In the genomic region with DNA sequence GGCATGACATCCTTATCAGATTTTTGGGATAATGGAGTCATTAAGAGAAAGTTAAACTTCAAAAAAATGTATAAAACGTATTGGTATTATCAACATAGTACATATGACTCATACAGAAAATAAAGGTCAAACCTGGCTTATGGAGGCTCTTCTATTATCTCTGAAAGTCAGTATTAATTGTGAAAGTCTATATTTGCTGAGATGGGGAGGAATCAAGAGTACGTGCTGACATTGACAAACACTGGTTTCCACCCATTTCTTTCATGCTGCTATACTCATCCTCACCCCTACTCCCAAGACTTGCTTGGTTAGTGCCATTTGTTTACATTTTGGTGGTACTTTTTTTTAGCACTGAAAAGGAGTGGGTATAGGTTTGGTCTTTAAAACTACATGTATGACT, we compare ENCODE assay signal across 21 cellular contexts. TPM values are rescaled to one million over a fixed set of nuclear protein-coding genes. Genes with fewer than 3 reads are reported as not detected.
"Had no signal": no experiment of that assay in that cellular context is flagged by ENCODE, and none has a peak within 500 bp of the region (broad histone marks: within the 10 kb centered on the region; RNA-seq: fewer than 3 reads in every experiment).

No MANE protein-coding gene starts in this region.

- H3K4me3 ChIP-seq: ascending aorta, colonic mucosa, spleen, suprapubic skin, transverse colon, vagina had no signal

- H3K4me3 Mint-ChIP-seq: central memory CD8-positive, alpha-beta T cell; endodermal cell; memory B cell; T-cell had no signal

- H3K9me3 ChIP-seq: ascending aorta, colonic mucosa, spleen, suprapubic skin, transverse colon, vagina had no signal

- DNase-seq: activated CD4-positive, alpha-beta T cell treated with anti-CD3 and anti-CD28 coated beads, Interleukin-2, amount 50 U/mL, for 48 hours; activated CD4-positive, CD25-positive, alpha-beta regulatory T cell; activated naive CD4-positive, alpha-beta T cell; colonic mucosa; endodermal cell; foreskin fibroblast; occipital lobe; posterior cingulate gyrus; retina; spleen; stimulated activated CD8-positive, alpha-beta memory T cell treated with anti-CD3 and anti-CD28 coated beads, Interleukin-4, amount 100 ng/mL, for 48 hours; stimulated activated naive CD4-positive, alpha-beta T cell treated with Interleukin-2 at 50 U/mL for 16 hours; T-cell; transverse colon had no signal

- H3K9me3 Mint-ChIP-seq: central memory CD8-positive, alpha-beta T cell; endodermal cell; memory B cell; T-cell had no signal

- H3K27ac Mint-ChIP-seq: endodermal cell, memory B cell, T-cell had no signal

- ATAC-seq: T-cell had no signal

- H3K36me3 ChIP-seq: ascending aorta, colonic mucosa, suprapubic skin, transverse colon, vagina had no signal

- H3K27me3 ChIP-seq: ascending aorta, colonic mucosa, spleen, suprapubic skin, transverse colon, vagina had no signal

- H3K27ac ChIP-seq: ascending aorta, colonic mucosa, epithelial cell of prostate, spleen, suprapubic skin, transverse colon, vagina had no signal

- H3K36me3 Mint-ChIP-seq: memory B cell, T-cell had no signal

- H3K4me1 ChIP-seq: ascending aorta, colonic mucosa, spleen, suprapubic skin, transverse colon, vagina had no signal

- H3K4me1 Mint-ChIP-seq: central memory CD8-positive, alpha-beta T cell; endodermal cell; memory B cell; T-cell had no signal

RNA-seq across cellular contexts. Expression of gene CFI, which starts 41.1 kb away (rescaled TPM):
- total RNA-seq: endodermal cell had no signal
- polyA plus RNA-seq: neural cell had no signal

RNA-seq across cellular contexts. Expression of gene GAR1, which starts 54.9 kb away (rescaled TPM):
- total RNA-seq: ascending aorta had no signal

RNA-seq across cellular contexts. Expression of gene CASP6, which starts 57.4 kb away (rescaled TPM):
- total RNA-seq: ascending aorta had no signal
